ENCODE assay signal across 8 cellular contexts in the genomic region with DNA sequence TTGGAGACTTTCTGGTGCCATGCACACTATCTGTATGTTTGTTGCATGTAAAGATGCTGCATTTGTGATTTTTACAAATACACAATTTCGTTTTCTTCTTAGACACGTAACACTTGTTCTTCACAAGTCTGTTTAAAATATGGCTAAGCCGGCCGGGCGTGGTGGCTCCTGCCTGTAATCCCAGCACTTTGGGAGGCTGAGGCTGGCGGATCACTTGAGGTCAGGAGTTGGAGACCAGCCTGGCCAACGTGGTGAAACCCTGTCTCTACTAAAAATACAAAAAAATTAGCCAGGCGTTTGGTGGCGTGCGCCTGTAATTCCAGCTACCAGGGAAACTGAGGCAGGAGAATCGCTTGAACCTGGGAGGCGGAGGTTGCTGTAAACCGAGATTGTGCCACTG. TPM values are rescaled to one million over a fixed set of nuclear protein-coding genes. Genes with fewer than 3 reads are reported as not detected.
DNase-seq lines count a peak whose midpoint lies in the region; ATAC-seq, FAIRE-seq and TF ChIP-seq lines count a peak whose summit lies in the region.
"Not testable (repeated sequence)": the region's sequence is repeated elsewhere in the genome, so short reads cannot be mapped to it uniquely, and the experiment has no call there.

No MANE protein-coding gene starts in this region.

- H3K9me3 Mint-ChIP-seq in CD8-positive, alpha-beta T cell; endothelial cell (ENCODE audit: unreplicated experiment): not testable (repeated sequence)

- not testable (repeated sequence) for H3K27me3 ChIP-seq in CD8-positive, alpha-beta T cell (ENCODE audit: insufficient read depth, low read length); HepG2 (ENCODE audit: control insufficient read depth in 1 of 2, insufficient read depth in 2 of 2, low read length in 2 of 2); osteoblast (ENCODE audit: insufficient read depth, low read length); suprapubic skin

- not testable (repeated sequence) for H3K27ac ChIP-seq in CD8-positive, alpha-beta T cell (ENCODE audit: low read depth, low read length)
- H3K27ac ChIP-seq in KOPT-K1 (ENCODE audit: low read depth, low read length, poor library complexity, severe bottlenecking): peak overlapping the region; percentile 86
- peak overlapping the region; percentile 87 for H3K27ac ChIP-seq in VCaP
- peak overlapping the region; percentile 70 for H3K27ac ChIP-seq in angular gyrus (ENCODE audit: low read depth, low read length)
- peak overlapping the region; percentile 92 for H3K27ac ChIP-seq in HepG2 (ENCODE audit: extremely low read length, insufficient read depth, low read length)
- H3K27ac ChIP-seq in osteoblast (ENCODE audit: low read depth, low read length): peak overlapping the region; percentile 58
- H3K27ac ChIP-seq in suprapubic skin: peak overlapping the region; percentile 89

- not testable (repeated sequence) for H3K27me3 Mint-ChIP-seq in CD8-positive, alpha-beta T cell (ENCODE audit: low read depth)
- H3K27me3 Mint-ChIP-seq in endothelial cell (ENCODE audit: unreplicated experiment): peaks cover 18% of the 10 kb centered on the region

- CTCF ChIA-PET in CD8-positive, alpha-beta T cell (lab: Charles Lee); HepG2 (lab: Yijun Ruan, JAX; ENCODE audit: low intra/inter-chr PET ratio, low total read pairs): not testable (repeated sequence)

- not testable (repeated sequence) for FAIRE-seq in HepG2 (lab: Jason Lieb, UNC)

- POLR2A ChIA-PET in CD8-positive, alpha-beta T cell (lab: Charles Lee): interaction anchor here (0.6 to 1.5 kb wide), 2 partner anchors 21 to 258 kb away, joined by 3 to 4 read pairs; no protein-coding TSS in a partner anchor
- POLR2A ChIA-PET in HepG2 (lab: Yijun Ruan, JAX): interaction anchor here (1.2 to 2.1 kb wide), 10 partner anchors 9 to 437 kb away, joined by 3 to 44 read pairs (median 6); partner anchors contain the start of genes KPNA2 and WIPI1

- H3K4me3 Mint-ChIP-seq in CD8-positive, alpha-beta T cell: peak overlapping the region; percentile 84
- H3K4me3 Mint-ChIP-seq in endothelial cell (ENCODE audit: unreplicated experiment): peak overlapping the region; percentile 91

- WGBS in HepG2 (ENCODE audit: low lambda C conversion rate): 77% methylated on average over 13 of the region's 13 CpGs
- 77% methylated on average over 13 of the region's 13 CpGs for WGBS in suprapubic skin

- not testable (repeated sequence) for DNase-seq in CD8-positive, alpha-beta T cell; endothelial cell (ENCODE audit: low spot score); HepG2 (ENCODE audit: low spot score); osteoblast (ENCODE audit: insufficient read length, low spot score, missing footprints); suprapubic skin (ENCODE audit: low spot score in 2 of 2)

- not testable (repeated sequence) for H4K20me1 ChIP-seq in HepG2 (ENCODE audit: insufficient read depth, low read length); osteoblast (ENCODE audit: insufficient read depth, low read length)

- intact Hi-C loops in CD8-positive, alpha-beta T cell (cut with DNase I, micrococcal nuclease): loop anchor here (1.0 to 10.0 kb wide), 3 partner anchors 9 to 776 kb away; partner anchors contain the start of genes KPNA2 (in 2 of the 2) and HELZ (in 1 of the 2)
- intact Hi-C loops in HepG2 (cut with micrococcal nuclease; ENCODE audit: unreplicated experiment): loop anchor here (1.0 to 2.0 kb wide), 2 partner anchors 8 to 14 kb away; partner anchors contain the start of gene KPNA2

- not testable (repeated sequence) for BruUV-seq in HepG2 (replicated peaks; lab: Mats Ljungman, UMichigan)

- peaks cover 20% of the 10 kb centered on the region for H3K4me1 Mint-ChIP-seq in CD8-positive, alpha-beta T cell (ENCODE audit: low read depth)
- peaks cover 11% of the 10 kb centered on the region for H3K4me1 Mint-ChIP-seq in endothelial cell (ENCODE audit: unreplicated experiment)

- H3K9ac ChIP-seq in HepG2 (ENCODE audit: insufficient read depth, low read depth, low read length): peak overlapping the region; percentile 85

- TF ChIP-seq CTCF in CD8-positive, alpha-beta T cell (IDR thresholded peaks at IDR 0.05); VCaP (conservative IDR thresholded peaks at IDR 0.05); endothelial cell (IDR thresholded peaks at IDR 0.05; ENCODE audit: unreplicated experiment); HepG2 (CRISPR knock-in tag; IDR thresholded peaks at IDR 0.05); osteoblast (IDR thresholded peaks at IDR 0.05; ENCODE audit: extremely low read depth, low read depth, low read length); suprapubic skin (IDR thresholded peaks at IDR 0.05): not testable (repeated sequence)

- not testable (repeated sequence) for ATAC-seq in CD8-positive, alpha-beta T cell; HepG2

- in situ Hi-C loops in HepG2 (cut with HindIII; ENCODE audit: extremely low pct_ligation_motif_present, low pct_unique_long_range_greater_than_20kb): not testable (repeated sequence)

- not testable (repeated sequence) for H3K36me3 Mint-ChIP-seq in CD8-positive, alpha-beta T cell; endothelial cell (ENCODE audit: low read depth, unreplicated experiment)

- H3K9me3 ChIP-seq in CD8-positive, alpha-beta T cell (ENCODE audit: low read length); KOPT-K1 (ENCODE audit: insufficient read depth, low read length, poor library complexity, severe bottlenecking); HepG2 (ENCODE audit: low read length); osteoblast (ENCODE audit: low read depth, low read length); suprapubic skin: not testable (repeated sequence)

- H3K4me1 ChIP-seq in CD8-positive, alpha-beta T cell (ENCODE audit: insufficient read depth, low read length); osteoblast (ENCODE audit: insufficient read depth, low read length); suprapubic skin: not testable (repeated sequence)
- peaks cover 41% of the 10 kb centered on the region for H3K4me1 ChIP-seq in HepG2 (ENCODE audit: insufficient read depth, low read length)

- not testable (repeated sequence) for TF ChIP-seq EP300 in HepG2 (IDR thresholded peaks at IDR 0.05; ENCODE audit: low read depth in 2 of 2, low read length in 2 of 2); HepG2 (CRISPR knock-in tag; IDR thresholded peaks at IDR 0.05; ENCODE audit: borderline replicate concordance); suprapubic skin (IDR thresholded peaks at IDR 0.05)

- H3K4me2 ChIP-seq in HepG2 (ENCODE audit: low read depth, low read length): peak overlapping the region; percentile 85
- peak overlapping the region; percentile 95 for H3K4me2 ChIP-seq in osteoblast (ENCODE audit: insufficient read depth, low read length)

- not testable (repeated sequence) for TF ChIP-seq RAD21 in HepG2 (CRISPR knock-in tag; IDR thresholded peaks at IDR 0.05)

- H3K4me3 ChIP-seq in CD8-positive, alpha-beta T cell (ENCODE audit: low read depth, low read length): peak overlapping the region; percentile 64
- H3K4me3 ChIP-seq in HepG2 (replicated peaks in 1 of 3; ENCODE audit: insufficient read depth in 1 of 3, low read depth in 2 of 3, low read length in 3 of 3) (peak overlapping the region; percentile 65 to 75 (median 67)), osteoblast (ENCODE audit: insufficient read depth, low read length) (peak overlapping the region; percentile 80), suprapubic skin (peak overlapping the region; percentile 74)

- H3K27ac Mint-ChIP-seq in CD8-positive, alpha-beta T cell: peak overlapping the region; percentile 93
- H3K27ac Mint-ChIP-seq in endothelial cell (ENCODE audit: unreplicated experiment): peak overlapping the region; percentile 68

- peak overlapping the region; percentile 90 for H2AFZ ChIP-seq in HepG2 (ENCODE audit: low read length)
- H2AFZ ChIP-seq in osteoblast (ENCODE audit: low read length): peak overlapping the region; percentile 97

- H3K79me2 ChIP-seq in HepG2 (ENCODE audit: insufficient read depth, low read length); osteoblast (ENCODE audit: insufficient read depth, low read length): not testable (repeated sequence)

- H3K36me3 ChIP-seq in CD8-positive, alpha-beta T cell (ENCODE audit: insufficient read depth, low read length); KOPT-K1 (ENCODE audit: insufficient read depth, low read length); HepG2 (replicated peaks in 1 of 2; ENCODE audit: control insufficient read depth in 1 of 2, insufficient read depth in 2 of 2, low read length in 2 of 2); osteoblast (ENCODE audit: insufficient read depth, low read length); suprapubic skin: not testable (repeated sequence)

- not testable (repeated sequence) for TF ChIP-seq POLR2A in HepG2 (IDR thresholded peaks at IDR 0.05; ENCODE audit: insufficient read depth in 1 of 2, low read depth in 2 of 2, low read length in 2 of 2); suprapubic skin (IDR thresholded peaks at IDR 0.05)

RNA-seq across cellular contexts. Expression of gene KPNA2, which starts 14.7 kb away (rescaled TPM):
- 100 to 1,000 TPM; 111 to 121 TPM for total RNA-seq in CD8-positive, alpha-beta T cell
- total RNA-seq in endothelial cell (ENCODE audit: unreplicated experiment): 104 TPM
- total RNA-seq in HepG2 (2016; rRNA removed; fragmentation: Illumina TruSeq; extraction: Trizol): 305 and 410 TPM in 2 replicates
- total RNA-seq in HepG2 (2016; cell fraction: cytosol; rRNA removed; fragmentation: Illumina TruSeq; extraction: Trizol; ENCODE audit: low read depth): 130 and 151 TPM in 2 replicates
- 293 and 395 TPM in 2 replicates for total RNA-seq in HepG2 (2016; cell fraction: insoluble cytoplasmic fraction; rRNA removed; fragmentation: Illumina TruSeq; extraction: Trizol)
- total RNA-seq in HepG2 (2016; cell fraction: membrane; rRNA removed; fragmentation: Illumina TruSeq; extraction: Trizol): 181 and 208 TPM in 2 replicates
- total RNA-seq in HepG2 (2016; cell fraction: nucleus; rRNA removed; fragmentation: Illumina TruSeq; extraction: Trizol): 176 and 216 TPM in 2 replicates
- polyA plus RNA-seq in HepG2 (2011; rRNA removed): 76.7 and 111 TPM in 2 replicates
- 89.6 and 93.6 TPM in 2 replicates for polyA plus RNA-seq in HepG2 (2011; cell fraction: cytosol; rRNA removed)
- polyA plus RNA-seq in HepG2 (2011; cell fraction: nucleus; rRNA removed): 62.8 and 68.9 TPM in 2 replicates
- 104 and 144 TPM in 2 replicates for polyA plus RNA-seq in HepG2 (2012)
- polyA plus RNA-seq in HepG2 (2016; cell fraction: cytosol; fragmentation: Illumina TruSeq; extraction: Trizol; ENCODE audit: low read depth): 63.3 and 66.0 TPM in 2 replicates
- 396 and 415 TPM in 2 replicates for polyA plus RNA-seq in HepG2 (2016; cell fraction: insoluble cytoplasmic fraction; fragmentation: Illumina TruSeq; extraction: Trizol; ENCODE audit: low read depth)
- polyA plus RNA-seq in HepG2 (2016; cell fraction: membrane; fragmentation: Illumina TruSeq; extraction: Trizol; ENCODE audit: low read depth): 85.9 and 88.8 TPM in 2 replicates
- polyA plus RNA-seq in HepG2 (2016; cell fraction: nucleus; fragmentation: Illumina TruSeq; extraction: Trizol; ENCODE audit: insufficient read depth, low read depth): 251 and 259 TPM in 2 replicates
- polyA minus RNA-seq in HepG2 (2011; rRNA and poly(A)+ RNA removed; ENCODE audit: low replicate concordance): 207 and 617 TPM in 2 replicates
- polyA minus RNA-seq in HepG2 (2011; cell fraction: cytosol; rRNA and poly(A)+ RNA removed): 122 and 150 TPM in 2 replicates
- polyA minus RNA-seq in HepG2 (2011; cell fraction: nucleus; rRNA and poly(A)+ RNA removed): 120 and 124 TPM in 2 replicates
- 40.1 and 40.9 TPM in 2 replicates for total RNA-seq in osteoblast
- 10 to 100 TPM in 3 of 4 donors, 1 to 10 TPM in 1; 6.4 to 38.8 (median 26.9) TPM for total RNA-seq in suprapubic skin

RNA-seq across cellular contexts. Expression of gene C17orf58, which starts 24.5 kb away (rescaled TPM):
- total RNA-seq in CD8-positive, alpha-beta T cell: under 1 TPM; 0.19 to 0.30 TPM
- total RNA-seq in endothelial cell (ENCODE audit: unreplicated experiment): 6.7 TPM
- total RNA-seq in HepG2 (2016; rRNA removed; fragmentation: Illumina TruSeq; extraction: Trizol): 15.6 and 15.8 TPM in 2 replicates
- total RNA-seq in HepG2 (2016; cell fraction: cytosol; rRNA removed; fragmentation: Illumina TruSeq; extraction: Trizol; ENCODE audit: low read depth): 12.9 and 19.3 TPM in 2 replicates
- total RNA-seq in HepG2 (2016; cell fraction: insoluble cytoplasmic fraction; rRNA removed; fragmentation: Illumina TruSeq; extraction: Trizol): 16.5 and 17.3 TPM in 2 replicates
- total RNA-seq in HepG2 (2016; cell fraction: membrane; rRNA removed; fragmentation: Illumina TruSeq; extraction: Trizol): 26.7 and 28.4 TPM in 2 replicates
- 7.5 and 8.2 TPM in 2 replicates for total RNA-seq in HepG2 (2016; cell fraction: nucleus; rRNA removed; fragmentation: Illumina TruSeq; extraction: Trizol)
- 14.7 and 15.8 TPM in 2 replicates for polyA plus RNA-seq in HepG2 (2011; rRNA removed)
- polyA plus RNA-seq in HepG2 (2011; cell fraction: cytosol; rRNA removed): 13.6 and 14.2 TPM in 2 replicates
- 5.0 and 6.4 TPM in 2 replicates for polyA plus RNA-seq in HepG2 (2011; cell fraction: nucleus; rRNA removed)
- 8.2 and 10.9 TPM in 2 replicates for polyA plus RNA-seq in HepG2 (2012)
- polyA plus RNA-seq in HepG2 (2016; cell fraction: cytosol; fragmentation: Illumina TruSeq; extraction: Trizol; ENCODE audit: low read depth): 17.7 and 20.4 TPM in 2 replicates
- 19.2 and 21.6 TPM in 2 replicates for polyA plus RNA-seq in HepG2 (2016; cell fraction: insoluble cytoplasmic fraction; fragmentation: Illumina TruSeq; extraction: Trizol; ENCODE audit: low read depth)
- 26.7 and 27.3 TPM in 2 replicates for polyA plus RNA-seq in HepG2 (2016; cell fraction: membrane; fragmentation: Illumina TruSeq; extraction: Trizol; ENCODE audit: low read depth)
- polyA plus RNA-seq in HepG2 (2016; cell fraction: nucleus; fragmentation: Illumina TruSeq; extraction: Trizol; ENCODE audit: insufficient read depth, low read depth): 17.0 and 18.8 TPM in 2 replicates
- 5.0 and 8.9 TPM in 2 replicates for polyA minus RNA-seq in HepG2 (2011; rRNA and poly(A)+ RNA removed; ENCODE audit: low replicate concordance)
- polyA minus RNA-seq in HepG2 (2011; cell fraction: cytosol; rRNA and poly(A)+ RNA removed): 4.3 and 6.3 TPM in 2 replicates
- polyA minus RNA-seq in HepG2 (2011; cell fraction: nucleus; rRNA and poly(A)+ RNA removed): 2.2 and 3.0 TPM in 2 replicates
- total RNA-seq in osteoblast: 7.2 and 8.3 TPM in 2 replicates
- total RNA-seq in suprapubic skin: 1 to 10 TPM; 3.4 to 8.0 (median 5.6) TPM
